15 cellular contexts compared by ENCODE assay signal in the genomic region with DNA sequence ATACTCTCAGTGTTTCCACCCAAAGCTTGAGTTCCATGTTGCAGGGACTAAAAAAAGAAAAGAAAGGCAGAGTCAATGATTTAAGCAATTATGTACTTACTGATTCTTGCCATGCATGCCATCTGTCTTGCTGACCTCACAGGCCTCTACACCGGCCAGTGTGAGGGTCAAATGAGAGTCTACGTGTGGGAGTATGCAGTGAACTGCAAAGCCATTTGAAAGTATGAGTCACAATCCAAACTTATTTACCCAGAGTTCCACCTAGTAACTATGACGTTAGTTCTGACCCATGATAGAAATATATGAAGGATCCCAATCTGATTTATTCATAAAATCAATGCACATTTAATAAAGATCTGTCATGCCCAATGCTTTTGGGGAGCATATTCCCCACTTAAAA. TPM values are rescaled to one million over a fixed set of nuclear protein-coding genes. Genes with fewer than 3 reads are reported as not detected.
DNase-seq lines count a peak whose midpoint lies in the region; ATAC-seq, FAIRE-seq and TF ChIP-seq lines count a peak whose summit lies in the region.
"Had no signal": no experiment of that assay in that cellular context is flagged by ENCODE, and none has a peak within 500 bp of the region (broad histone marks: within the 10 kb centered on the region; RNA-seq: fewer than 3 reads in every experiment).

No MANE protein-coding gene starts in this region.

- H3K27ac Mint-ChIP-seq in GM23338, result no peak overlapping the region
- H3K27ac Mint-ChIP-seq: nephron progenitor cell had no signal

- H2AFZ ChIP-seq in GM23338, result no peak overlapping the region

- no peak overlapping the region for H3K4me2 ChIP-seq in GM23338

- H3K27me3 Mint-ChIP-seq in GM23338 (ENCODE audit: insufficient read depth, low read depth, poor library complexity), result peaks cover 6% of the 10 kb centered on the region

- H3K36me3 ChIP-seq in GM23338 (ENCODE audit: insufficient read depth), result no peaks in the 10 kb centered on the region
- H3K36me3 ChIP-seq: SJSA1 had no signal

- H3K27me3 ChIP-seq in GM23338 (ENCODE audit: insufficient read depth), result no peaks in the 10 kb centered on the region
- H3K27me3 ChIP-seq: SJSA1 had no signal

- H3K4me3 ChIP-seq in GM23338, result no peak overlapping the region
- H3K4me3 ChIP-seq: SJSA1 had no signal

- TF ChIP-seq CTCF in GM23338 (conservative IDR thresholded peaks at IDR 0.05; ENCODE audit: low read depth in 2 of 2), result no peak

- H3K4me1 ChIP-seq in GM23338 (ENCODE audit: insufficient read depth), result peaks cover 4% of the 10 kb centered on the region

- no peaks in the 10 kb centered on the region for H3K36me3 Mint-ChIP-seq in GM23338 (ENCODE audit: low read depth)

- no peak overlapping the region for H3K4me3 Mint-ChIP-seq in GM23338
- H3K4me3 Mint-ChIP-seq: nephron progenitor cell had no signal

- ATAC-seq in GM18505 (IDR thresholded peaks at IDR 0.05; ENCODE audit: unreplicated experiment) (peak; percentile 70), HG02798 (IDR thresholded peaks at IDR 0.05; ENCODE audit: poor library complexity, unreplicated experiment) (peak; percentile 77), GM21529 (IDR thresholded peaks at IDR 0.05; ENCODE audit: unreplicated experiment) (no peak), GM23338 (no peak)

- no peaks in the 10 kb centered on the region for H3K9me3 Mint-ChIP-seq in GM23338
- H3K9me3 Mint-ChIP-seq: nephron progenitor cell had no signal

- DNase-seq in RCC 7860 (ENCODE audit: low spot score), result peak; percentile 92
- DNase-seq in myocyte (ENCODE audit: low read depth), result peak; percentile 5
- DNase-seq in activated CD8-positive, alpha-beta memory T cell treated with anti-CD3 and anti-CD28 coated beads, Interleukin-2, amount 50 U/mL, for 48 hours, result no peak
- DNase-seq in NOMO-1 treated with DMSO at 0.1 percent for 48 hours (lab: John Stamatoyannopoulos, UW; ENCODE audit: unreplicated experiment), result no peak
- DNase-seq in GM23338 (ENCODE audit: low spot score), result no peak
- DNase-seq: GDM1, head of caudate nucleus, NCI-H1092, nephron progenitor cell had no signal

- FAIRE-seq in RCC 7860 (lab: Jason Lieb, UNC), result peak; percentile 95
- FAIRE-seq: bronchial epithelial cell had no signal

- no peak overlapping the region for H3K27ac ChIP-seq in GM23338 (ENCODE audit: low read depth)
- H3K27ac ChIP-seq: SJSA1 had no signal

- no peaks in the 10 kb centered on the region for H3K79me2 ChIP-seq in GM23338 (replicated peaks; ENCODE audit: insufficient read depth)

- no peaks in the 10 kb centered on the region; the same call in 1 of the 2 replicates for H4K20me1 ChIP-seq in GM23338 (replicated peaks; ENCODE audit: insufficient read depth)

- no peaks in the 10 kb centered on the region for H3F3A ChIP-seq in GM23338 (replicated peaks; ENCODE audit: low read depth)

- TF ChIP-seq POLR2A in GM18505 (IDR thresholded peaks at IDR 0.05; ENCODE audit: borderline replicate concordance, extremely low read depth, insufficient read depth, insufficient read length), result no peak

- H3K9me2 ChIP-seq in GM23338 (ENCODE audit: insufficient read depth), result peaks cover 4% of the 10 kb centered on the region; the same call in 1 of the 2 replicates

- peaks cover 15% of the 10 kb centered on the region for H3K4me1 Mint-ChIP-seq in GM23338

TF ChIP-seq in GM23338, 12 proteins besides CTCF, POLR2A, EP300 and RAD21:
- TF ChIP-seq, protein P1, sequence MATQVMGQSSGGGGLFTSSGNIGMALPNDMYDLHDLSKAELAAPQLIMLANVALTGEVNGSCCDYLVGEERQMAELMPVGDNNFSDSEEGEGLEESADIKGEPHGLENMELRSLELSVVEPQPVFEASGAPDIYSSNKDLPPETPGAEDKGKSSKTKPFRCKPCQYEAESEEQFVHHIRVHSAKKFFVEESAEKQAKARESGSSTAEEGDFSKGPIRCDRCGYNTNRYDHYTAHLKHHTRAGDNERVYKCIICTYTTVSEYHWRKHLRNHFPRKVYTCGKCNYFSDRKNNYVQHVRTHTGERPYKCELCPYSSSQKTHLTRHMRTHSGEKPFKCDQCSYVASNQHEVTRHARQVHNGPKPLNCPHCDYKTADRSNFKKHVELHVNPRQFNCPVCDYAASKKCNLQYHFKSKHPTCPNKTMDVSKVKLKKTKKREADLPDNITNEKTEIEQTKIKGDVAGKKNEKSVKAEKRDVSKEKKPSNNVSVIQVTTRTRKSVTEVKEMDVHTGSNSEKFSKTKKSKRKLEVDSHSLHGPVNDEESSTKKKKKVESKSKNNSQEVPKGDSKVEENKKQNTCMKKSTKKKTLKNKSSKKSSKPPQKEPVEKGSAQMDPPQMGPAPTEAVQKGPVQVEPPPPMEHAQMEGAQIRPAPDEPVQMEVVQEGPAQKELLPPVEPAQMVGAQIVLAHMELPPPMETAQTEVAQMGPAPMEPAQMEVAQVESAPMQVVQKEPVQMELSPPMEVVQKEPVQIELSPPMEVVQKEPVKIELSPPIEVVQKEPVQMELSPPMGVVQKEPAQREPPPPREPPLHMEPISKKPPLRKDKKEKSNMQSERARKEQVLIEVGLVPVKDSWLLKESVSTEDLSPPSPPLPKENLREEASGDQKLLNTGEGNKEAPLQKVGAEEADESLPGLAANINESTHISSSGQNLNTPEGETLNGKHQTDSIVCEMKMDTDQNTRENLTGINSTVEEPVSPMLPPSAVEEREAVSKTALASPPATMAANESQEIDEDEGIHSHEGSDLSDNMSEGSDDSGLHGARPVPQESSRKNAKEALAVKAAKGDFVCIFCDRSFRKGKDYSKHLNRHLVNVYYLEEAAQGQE (IDR thresholded peaks at IDR 0.05; ENCODE audit: unreplicated experiment), result no peak
- TF ChIP-seq, protein P2, sequence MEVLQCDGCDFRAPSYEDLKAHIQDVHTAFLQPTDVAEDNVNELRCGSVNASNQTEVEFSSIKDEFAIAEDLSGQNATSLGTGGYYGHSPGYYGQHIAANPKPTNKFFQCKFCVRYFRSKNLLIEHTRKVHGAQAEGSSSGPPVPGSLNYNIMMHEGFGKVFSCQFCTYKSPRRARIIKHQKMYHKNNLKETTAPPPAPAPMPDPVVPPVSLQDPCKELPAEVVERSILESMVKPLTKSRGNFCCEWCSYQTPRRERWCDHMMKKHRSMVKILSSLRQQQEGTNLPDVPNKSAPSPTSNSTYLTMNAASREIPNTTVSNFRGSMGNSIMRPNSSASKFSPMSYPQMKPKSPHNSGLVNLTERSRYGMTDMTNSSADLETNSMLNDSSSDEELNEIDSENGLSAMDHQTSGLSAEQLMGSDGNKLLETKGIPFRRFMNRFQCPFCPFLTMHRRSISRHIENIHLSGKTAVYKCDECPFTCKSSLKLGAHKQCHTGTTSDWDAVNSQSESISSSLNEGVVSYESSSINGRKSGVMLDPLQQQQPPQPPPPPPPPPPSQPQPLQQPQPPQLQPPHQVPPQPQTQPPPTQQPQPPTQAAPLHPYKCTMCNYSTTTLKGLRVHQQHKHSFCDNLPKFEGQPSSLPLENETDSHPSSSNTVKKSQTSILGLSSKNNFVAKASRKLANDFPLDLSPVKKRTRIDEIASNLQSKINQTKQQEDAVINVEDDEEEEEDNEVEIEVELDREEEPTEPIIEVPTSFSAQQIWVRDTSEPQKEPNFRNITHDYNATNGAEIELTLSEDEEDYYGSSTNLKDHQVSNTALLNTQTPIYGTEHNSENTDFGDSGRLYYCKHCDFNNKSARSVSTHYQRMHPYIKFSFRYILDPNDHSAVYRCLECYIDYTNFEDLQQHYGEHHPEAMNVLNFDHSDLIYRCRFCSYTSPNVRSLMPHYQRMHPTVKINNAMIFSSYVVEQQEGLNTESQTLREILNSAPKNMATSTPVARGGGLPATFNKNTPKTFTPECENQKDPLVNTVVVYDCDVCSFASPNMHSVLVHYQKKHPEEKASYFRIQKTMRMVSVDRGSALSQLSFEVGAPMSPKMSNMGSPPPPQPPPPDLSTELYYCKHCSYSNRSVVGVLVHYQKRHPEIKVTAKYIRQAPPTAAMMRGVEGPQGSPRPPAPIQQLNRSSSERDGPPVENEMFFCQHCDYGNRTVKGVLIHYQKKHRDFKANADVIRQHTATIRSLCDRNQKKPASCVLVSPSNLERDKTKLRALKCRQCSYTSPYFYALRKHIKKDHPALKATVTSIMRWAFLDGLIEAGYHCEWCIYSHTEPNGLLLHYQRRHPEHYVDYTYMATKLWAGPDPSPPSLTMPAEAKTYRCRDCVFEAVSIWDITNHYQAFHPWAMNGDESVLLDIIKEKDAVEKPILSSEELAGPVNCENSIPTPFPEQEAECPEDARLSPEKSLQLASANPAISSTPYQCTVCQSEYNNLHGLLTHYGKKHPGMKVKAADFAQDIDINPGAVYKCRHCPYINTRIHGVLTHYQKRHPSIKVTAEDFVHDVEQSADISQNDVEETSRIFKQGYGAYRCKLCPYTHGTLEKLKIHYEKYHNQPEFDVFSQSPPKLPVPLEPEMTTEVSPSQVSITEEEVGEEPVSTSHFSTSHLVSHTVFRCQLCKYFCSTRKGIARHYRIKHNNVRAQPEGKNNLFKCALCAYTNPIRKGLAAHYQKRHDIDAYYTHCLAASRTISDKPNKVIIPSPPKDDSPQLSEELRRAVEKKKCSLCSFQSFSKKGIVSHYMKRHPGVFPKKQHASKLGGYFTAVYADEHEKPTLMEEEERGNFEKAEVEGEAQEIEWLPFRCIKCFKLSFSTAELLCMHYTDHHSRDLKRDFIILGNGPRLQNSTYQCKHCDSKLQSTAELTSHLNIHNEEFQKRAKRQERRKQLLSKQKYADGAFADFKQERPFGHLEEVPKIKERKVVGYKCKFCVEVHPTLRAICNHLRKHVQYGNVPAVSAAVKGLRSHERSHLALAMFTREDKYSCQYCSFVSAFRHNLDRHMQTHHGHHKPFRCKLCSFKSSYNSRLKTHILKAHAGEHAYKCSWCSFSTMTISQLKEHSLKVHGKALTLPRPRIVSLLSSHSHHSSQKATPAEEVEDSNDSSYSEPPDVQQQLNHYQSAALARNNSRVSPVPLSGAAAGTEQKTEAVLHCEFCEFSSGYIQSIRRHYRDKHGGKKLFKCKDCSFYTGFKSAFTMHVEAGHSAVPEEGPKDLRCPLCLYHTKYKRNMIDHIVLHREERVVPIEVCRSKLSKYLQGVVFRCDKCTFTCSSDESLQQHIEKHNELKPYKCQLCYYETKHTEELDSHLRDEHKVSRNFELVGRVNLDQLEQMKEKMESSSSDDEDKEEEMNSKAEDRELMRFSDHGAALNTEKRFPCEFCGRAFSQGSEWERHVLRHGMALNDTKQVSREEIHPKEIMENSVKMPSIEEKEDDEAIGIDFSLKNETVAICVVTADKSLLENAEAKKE (CRISPR knock-in tag; IDR thresholded peaks at IDR 0.05), result no peak

RNA-seq across cellular contexts. Expression of gene PDE1C, which starts 26.5 kb away (rescaled TPM):
- total RNA-seq in myocyte, result 0.03 and 0.10 TPM in 2 replicates
- polyA plus RNA-seq in myocyte (2012), result 2.0 TPM
- total RNA-seq in GM23338 (2014; rRNA removed; shearing (Covaris generic)), result 0.28 and 0.74 TPM in 2 replicates
- polyA plus RNA-seq in GM23338 (2016; fragmentation: Nextera tagmentation; extraction: Ambion mirVana), result not detected in 2 replicates
- total RNA-seq: activated CD8-positive, alpha-beta memory T cell treated with anti-CD3 and anti-CD28 coated beads for 36 hours; bronchial epithelial cell had no signal

Comparison
In these comparisons a context has a peak if more than half of its experiments do, and no peak if none do; other contexts are left out.
1. ATAC-seq: peak in GM18505 (single experiment) and HG02798 (single experiment); none in GM21529 (single experiment) and GM23338 (single experiment).
2. DNase-seq: peak in RCC 7860 (single experiment) and myocyte (single experiment); none in activated CD8-positive, alpha-beta memory T cell treated with anti-CD3 and anti-CD28 coated beads, Interleukin-2, amount 50 U/mL, for 48 hours (single experiment), NOMO-1 treated with DMSO at 0.1 percent for 48 hours (single experiment) and GM23338 (single experiment).